In genomic region chr5:107134931-107135330, GRCh38 we compare ENCODE assay signal across 16 cellular contexts.
A peak's percentile ranks its signal among the peaks of the same experiment; 100 is the strongest.
DNase-seq lines count a peak whose midpoint lies in the region; TF ChIP-seq lines count a peak whose summit lies in the region.
"Had no signal": no experiment of that assay in that cellular context is flagged by ENCODE, and none has a peak within 500 bp of the region (broad histone marks: within the 10 kb centered on the region; RNA-seq: fewer than 3 reads in every experiment).

No MANE protein-coding gene starts in this region.

- H3K4me1 ChIP-seq in ACC112 (ENCODE audit: control insufficient read depth, insufficient read depth, low read length, unreplicated experiment) (peaks cover 14% of the 10 kb centered on the region), PC-9 (replicated peaks; ENCODE audit: insufficient read depth) (peaks cover 8% of the 10 kb centered on the region; the same call in 1 of the 2 replicates)
- H3K4me1 ChIP-seq: BLaER1 treated with 17β-estradiol and CSF1 and Interleukin-3, amounts not matched to agents 10 nM and 100 nM had no signal

- H3K36me3 ChIP-seq in ACC112 (ENCODE audit: insufficient read depth, low read length) (no peaks in the 10 kb centered on the region), PC-9 (ENCODE audit: low read depth) (no peaks in the 10 kb centered on the region)
- H3K36me3 ChIP-seq: BLaER1 treated with 17β-estradiol and CSF1 and Interleukin-3, amounts not matched to agents 10 nM and 100 nM had no signal

- H3K9me3 ChIP-seq in PC-9 (ENCODE audit: insufficient read depth, low read depth) = peaks cover 5% of the 10 kb centered on the region; the same call in 1 of the 2 replicates

- intact Hi-C loops in PC-9 (cut with micrococcal nuclease; ENCODE audit: unreplicated experiment) = loop anchor here (5.0 kb wide), 1 partner anchor 82 kb away; no protein-coding TSS in a partner anchor

- TF ChIP-seq CTCF in PC-9 (conservative IDR thresholded peaks at IDR 0.05) (no peak), epithelial cell of esophagus (IDR thresholded peaks at IDR 0.05; ENCODE audit: insufficient read depth, low read depth, low read length, missing control alignments) (no peak)

- peak overlapping the region; percentile 95 for H2AFZ ChIP-seq in ACC112 (ENCODE audit: low read length, unreplicated experiment)
- H2AFZ ChIP-seq in PC-9 = peak overlapping the region; percentile 56

- no peaks in the 10 kb centered on the region for H4K20me1 ChIP-seq in PC-9 (ENCODE audit: insufficient read depth)
- H4K20me1 ChIP-seq: BLaER1 treated with 17β-estradiol and CSF1 and Interleukin-3, amounts not matched to agents 10 nM and 100 nM had no signal

- H3K79me2 ChIP-seq in ACC112 (ENCODE audit: control insufficient read depth, insufficient read depth, low read length, unreplicated experiment) = no peaks in the 10 kb centered on the region
- no peaks in the 10 kb centered on the region for H3K79me2 ChIP-seq in PC-9 (ENCODE audit: low read depth)

- H3K27me3 ChIP-seq in ACC112 (ENCODE audit: insufficient read depth, low read length) (no peaks in the 10 kb centered on the region), PC-9 (ENCODE audit: insufficient read depth, low read depth) (no peaks in the 10 kb centered on the region)
- H3K27me3 ChIP-seq: BLaER1 treated with 17β-estradiol and CSF1 and Interleukin-3, amounts not matched to agents 10 nM and 100 nM had no signal

- H3K9me2 ChIP-seq in PC-9 (ENCODE audit: insufficient read depth) = no peaks in the 10 kb centered on the region

- peak overlapping the region; percentile 14; the same call in 1 of the 2 replicates for H3K4me2 ChIP-seq in PC-9
- H3K4me2 ChIP-seq: BLaER1 treated with 17β-estradiol and CSF1 and Interleukin-3, amounts not matched to agents 10 nM and 100 nM had no signal

- CTCF ChIA-PET in PC-9 (lab: Charles Lee) = no interaction called here

- H3K4me3 ChIP-seq in ACC112 (ENCODE audit: low read depth, low read length) = peak overlapping the region; percentile 14; the same call in 1 of the 2 replicates
- H3K4me3 ChIP-seq in PC-9 = no peak overlapping the region
- H3K4me3 ChIP-seq in epithelial cell of esophagus (ENCODE audit: low read length) = no peak overlapping the region
- H3K4me3 ChIP-seq: BLaER1 treated with 17β-estradiol and CSF1 and Interleukin-3, amounts not matched to agents 10 nM and 100 nM had no signal

- H3K27ac ChIP-seq in ACC112 (ENCODE audit: low read depth, low read length) = peak overlapping the region; percentile 50
- H3K27ac ChIP-seq in PC-9 = peak overlapping the region; percentile 3; the same call in 1 of the 2 replicates
- H3K27ac ChIP-seq: BLaER1 treated with 17β-estradiol and CSF1 and Interleukin-3, amounts not matched to agents 10 nM and 100 nM had no signal

- BruUV-seq in PC-9 (replicated peaks; lab: Mats Ljungman, UMichigan) = no TSS peak

- no peaks in the 10 kb centered on the region for H3F3A ChIP-seq in PC-9 (ENCODE audit: insufficient read depth, low read depth)

- DNase-seq in PC-9 (no peak), epithelial cell of esophagus (ENCODE audit: low read depth) (peak; percentile 24), kidney tubule cell (ENCODE audit: low spot score) (peak; percentile 30), pons (ENCODE audit: low spot score) (no peak), SKM-1 (lab: John Stamatoyannopoulos, UW; ENCODE audit: unreplicated experiment) (no peak), NCI-H2171 treated with DMSO at 0.1 percent for 48 hours (lab: John Stamatoyannopoulos, UW) (no peak)
- DNase-seq in stimulated activated naive CD4-positive, alpha-beta T cell (lab: John Stamatoyannopoulos, UW) = no peak
- DNase-seq: CD8-positive, alpha-beta memory T cell; GF-D8; KG1; NCI-H1436 treated with DMSO at 0.1 percent for 48 hours; NCI-H2081; NCI-H510A treated with DMSO at 0.1 percent for 48 hours; SHP77 treated with DMSO at 0.1 percent for 48 hours had no signal

- POLR2A ChIA-PET in PC-9 (lab: Charles Lee; ENCODE audit: unreplicated experiment) = interaction anchor here (0.7 kb wide), 2 partner anchors 506 to 734 kb away, joined by 3 read pairs; no protein-coding TSS in a partner anchor

Comparison
In these comparisons a context has a peak if more than half of its experiments do, and no peak if none do; other contexts are left out.
1. DNase-seq: peak in epithelial cell of esophagus (single experiment) and kidney tubule cell (single experiment); none in PC-9 (0 of 2), pons (single experiment), SKM-1 (single experiment), stimulated activated naive CD4-positive, alpha-beta T cell (0 of 6) and NCI-H2171 treated with DMSO at 0.1 percent for 48 hours (single experiment).